27 cellular contexts compared by ENCODE assay signal in genomic region chr12:45427042-45427441, GRCh38.
"Had no signal": no experiment of that assay in that cellular context is flagged by ENCODE, and none has a peak within 500 bp of the region (broad histone marks: within the 10 kb centered on the region; RNA-seq: fewer than 3 reads in every experiment).

No MANE protein-coding gene starts in this region.

- H3K4me3 ChIP-seq: ascending aorta, body of pancreas, Peyer's patch, SJCRH30 had no signal

- DNase-seq: activated CD4-positive, alpha-beta memory T cell treated with anti-CD3 and anti-CD28 coated beads for 36 hours; activated CD4-positive, alpha-beta T cell treated with anti-CD3 and anti-CD28 coated beads, Interleukin-2, amount 10 ng/mL, durations not matched to agents 7 days and 5 days; activated CD4-positive, CD25-positive, alpha-beta regulatory T cell; activated CD8-positive, alpha-beta memory T cell treated with anti-CD3 and anti-CD28 coated beads for 24 hours; activated effector memory CD4-positive, alpha-beta T cell treated with anti-CD3 and anti-CD28 coated beads, Interleukin-2, amount 50 U/mL, for 16 hours; activated naive CD4-positive, alpha-beta T cell treated with Interleukin-2 at 50 U/mL for 16 hours; activated naive CD8-positive, alpha-beta T cell treated with anti-CD3 and anti-CD28 coated beads, Interleukin-2, amount 50 U/mL, for 24 hours; activated T-cell treated with anti-CD3 and anti-CD28 coated beads, Interleukin-2, amount 50 U/mL, for 4 hours; amniotic stem cell; body of pancreas; NCI-H1092; NCI-H1417 treated with DMSO at 0.1 percent for 48 hours; NCI-H1694 treated with DMSO at 0.1 percent for 48 hours; NCI-H2029 treated with DMSO at 0.1 percent for 48 hours; NCI-H345; NCI-H510A; NCI-H526 treated with DMSO at 0.1 percent for 48 hours; NCI-H82; Peyer's patch; SJCRH30; SK-N-SH; T-helper 1 cell had no signal

- H3K4me1 Mint-ChIP-seq: activated CD4-positive, alpha-beta T cell treated with anti-CD3 and anti-CD28 coated beads, Interleukin-2, amount 10 ng/mL, durations not matched to agents 7 days and 5 days had no signal

- H3K27me3 Mint-ChIP-seq: activated CD4-positive, alpha-beta memory T cell treated with anti-CD3 and anti-CD28 coated beads for 36 hours; activated CD4-positive, alpha-beta T cell treated with anti-CD3 and anti-CD28 coated beads, Interleukin-2, amount 10 ng/mL, durations not matched to agents 7 days and 5 days; activated naive CD8-positive, alpha-beta T cell treated with anti-CD3 and anti-CD28 coated beads, Interleukin-2, amount 50 U/mL, for 24 hours; IgD-negative memory B cell had no signal

- ATAC-seq: activated naive CD4-positive, alpha-beta T cell treated with anti-CD3 and anti-CD28 coated beads, Interleukin-2, amount 50 U/mL, for 72 hours; activated naive CD8-positive, alpha-beta T cell treated with anti-CD3 and anti-CD28 coated beads, Interleukin-2, amount 50 U/mL, for 24 hours; activated T-cell treated with anti-CD3 and anti-CD28 coated beads, Interleukin-2, amount 50 U/mL, for 4 hours; body of pancreas had no signal

- H3K9me3 ChIP-seq: ascending aorta, body of pancreas, Peyer's patch, SJCRH30, SK-N-SH had no signal

- H3K27ac Mint-ChIP-seq: activated CD4-positive, alpha-beta memory T cell treated with anti-CD3 and anti-CD28 coated beads for 36 hours; activated CD4-positive, alpha-beta T cell treated with anti-CD3 and anti-CD28 coated beads, Interleukin-2, amount 10 ng/mL, durations not matched to agents 7 days and 5 days; activated naive CD8-positive, alpha-beta T cell treated with anti-CD3 and anti-CD28 coated beads, Interleukin-2, amount 50 U/mL, for 24 hours had no signal

- H3K9me3 Mint-ChIP-seq: activated CD4-positive, alpha-beta memory T cell treated with anti-CD3 and anti-CD28 coated beads for 36 hours; activated CD4-positive, alpha-beta T cell treated with anti-CD3 and anti-CD28 coated beads, Interleukin-2, amount 10 ng/mL, durations not matched to agents 7 days and 5 days; activated naive CD4-positive, alpha-beta T cell treated with anti-CD3 and anti-CD28 coated beads, Interleukin-2, amount 50 U/mL, for 72 hours; activated naive CD8-positive, alpha-beta T cell treated with anti-CD3 and anti-CD28 coated beads, Interleukin-2, amount 50 U/mL, for 24 hours; activated T-cell treated with anti-CD3 and anti-CD28 coated beads, Interleukin-2, amount 50 U/mL, for 4 hours had no signal

- H3K27ac ChIP-seq: ascending aorta, body of pancreas, KMS-11, Peyer's patch, SJCRH30, VCaP had no signal

- H3K27me3 ChIP-seq: ascending aorta, body of pancreas, Peyer's patch, SJCRH30 had no signal

- H3K4me1 ChIP-seq: ascending aorta, body of pancreas, Peyer's patch, SJCRH30 had no signal

- H3K4me3 Mint-ChIP-seq: activated CD4-positive, alpha-beta memory T cell treated with anti-CD3 and anti-CD28 coated beads for 36 hours; activated CD4-positive, alpha-beta T cell treated with anti-CD3 and anti-CD28 coated beads, Interleukin-2, amount 10 ng/mL, durations not matched to agents 7 days and 5 days; activated naive CD8-positive, alpha-beta T cell treated with anti-CD3 and anti-CD28 coated beads, Interleukin-2, amount 50 U/mL, for 24 hours; activated T-cell treated with anti-CD3 and anti-CD28 coated beads, Interleukin-2, amount 50 U/mL, for 4 hours had no signal

- H3K9ac ChIP-seq: KMS-11, SK-N-SH had no signal

- H3K4me2 ChIP-seq: KMS-11, SK-N-SH had no signal
